In the genomic region with DNA sequence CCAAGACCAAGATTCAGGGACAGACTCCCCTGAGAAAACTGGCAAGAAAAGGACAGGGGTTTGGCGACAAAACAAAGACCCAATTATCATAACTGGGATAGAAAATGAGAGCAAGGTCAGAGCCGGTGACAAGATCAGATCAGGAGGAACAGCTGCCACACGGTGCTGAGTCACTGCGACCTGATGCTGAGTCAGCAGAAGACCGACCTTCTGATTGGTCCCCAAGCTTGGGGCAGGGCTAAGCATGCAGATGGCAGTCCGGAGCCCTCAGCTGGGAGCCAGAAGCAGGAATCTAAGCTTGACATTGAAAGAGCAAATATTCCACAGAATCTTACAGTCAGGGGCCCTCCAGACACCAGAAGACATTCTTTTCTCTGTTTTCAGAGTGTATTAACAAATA, we compare ENCODE assay signal across 8 cellular contexts. TPM values are rescaled to one million over a fixed set of nuclear protein-coding genes. Genes with fewer than 3 reads are reported as not detected.
DNase-seq lines count a peak whose midpoint lies in the region; TF ChIP-seq lines count a peak whose summit lies in the region.

No MANE protein-coding gene starts in this region.

- DNase-seq in GM03348 (ENCODE audit: low spot score) (peak; percentile 92), HAP-1 (ENCODE audit: low spot score in 2 of 2) (peak; percentile 81 to 92), LHCN-M2 (ENCODE audit: low read depth) (peak; percentile 93), PC-9 (peak; percentile 70 to 75), amniotic stem cell (lab: John Stamatoyannopoulos, UW) (peak; percentile 67), hepatocyte (ENCODE audit: low spot score) (peak; percentile 88), coronary artery (ENCODE audit: low spot score) (no peak)

- H4K20me1 ChIP-seq in PC-9 (ENCODE audit: insufficient read depth) (no peaks in the 10 kb centered on the region; the same call in 1 of the 2 replicates), hepatocyte (ENCODE audit: insufficient read depth, poor library complexity, severe bottlenecking) (no peaks in the 10 kb centered on the region)

- in situ Hi-C loops in HAP-1 (cut with MboI; ENCODE audit: low sequenced_read_pairs), result no loop called here

- no peaks in the 10 kb centered on the region for H3F3A ChIP-seq in PC-9 (ENCODE audit: insufficient read depth, low read depth)

- no peak for TF ChIP-seq CTCF in PC-9 (conservative IDR thresholded peaks at IDR 0.05)
- no peak for TF ChIP-seq CTCF in hepatocyte (IDR thresholded peaks at IDR 0.05; ENCODE audit: poor library complexity)
- TF ChIP-seq CTCF in coronary artery (IDR thresholded peaks at IDR 0.05), result no peak

- no TSS peak for BruUV-seq in PC-9 (replicated peaks; lab: Mats Ljungman, UMichigan)

- intact Hi-C loops in PC-9 (cut with micrococcal nuclease; ENCODE audit: unreplicated experiment), result no loop called here

- H2AFZ ChIP-seq in PC-9 (peak overlapping the region; percentile 69), hepatocyte (peak overlapping the region; percentile 35)

- H3K27ac ChIP-seq in PC-9, result no peak overlapping the region; the same call in 1 of the 2 replicates
- H3K27ac ChIP-seq in hepatocyte, result no peak overlapping the region
- no peak overlapping the region for H3K27ac ChIP-seq in coronary artery

- no peaks in the 10 kb centered on the region for H3K9me3 ChIP-seq in HAP-1
- no peaks in the 10 kb centered on the region for H3K9me3 ChIP-seq in PC-9 (ENCODE audit: insufficient read depth, low read depth)
- H3K9me3 ChIP-seq in hepatocyte (ENCODE audit: low read depth), result no peaks in the 10 kb centered on the region
- no peaks in the 10 kb centered on the region for H3K9me3 ChIP-seq in skeletal muscle satellite cell (replicated peaks; ENCODE audit: low read length)

- H3K27me3 ChIP-seq in HAP-1 (ENCODE audit: low read depth) (no peaks in the 10 kb centered on the region), PC-9 (ENCODE audit: insufficient read depth, low read depth) (no peaks in the 10 kb centered on the region), hepatocyte (no peaks in the 10 kb centered on the region), skeletal muscle satellite cell (ENCODE audit: control insufficient read depth, insufficient read depth, low read length) (peaks cover 8% of the 10 kb centered on the region)

- peak overlapping the region; percentile 56 for H3K4me2 ChIP-seq in PC-9
- H3K4me2 ChIP-seq in hepatocyte, result peak overlapping the region; percentile 34
- peak overlapping the region; percentile 27 for H3K4me2 ChIP-seq in skeletal muscle satellite cell (ENCODE audit: low read length)

- no peak overlapping the region for H3K9ac ChIP-seq in skeletal muscle satellite cell (ENCODE audit: low read depth, low read length)

- WGBS in hepatocyte (ENCODE audit: low lambda C conversion rate, missing lambda C conversion rate), result 14% methylated on average over 6 of the region's 6 CpGs

- H3K4me3 ChIP-seq in HAP-1 (no peak overlapping the region), PC-9 (no peak overlapping the region; the same call in 1 of the 2 replicates), hepatocyte (no peak overlapping the region), skeletal muscle satellite cell (ENCODE audit: low read length) (no peak overlapping the region), coronary artery (no peak overlapping the region)

- H3K79me2 ChIP-seq in PC-9 (ENCODE audit: low read depth) (no peaks in the 10 kb centered on the region), hepatocyte (no peaks in the 10 kb centered on the region)

- H3K4me1 ChIP-seq in HAP-1 (peaks cover 8% of the 10 kb centered on the region), PC-9 (replicated peaks; ENCODE audit: insufficient read depth) (peaks cover 10% of the 10 kb centered on the region), hepatocyte (ENCODE audit: insufficient read depth) (no peaks in the 10 kb centered on the region), skeletal muscle satellite cell (ENCODE audit: control insufficient read depth, insufficient read depth, low read length) (peaks cover 11% of the 10 kb centered on the region)

- no peaks in the 10 kb centered on the region for H3K9me2 ChIP-seq in PC-9 (ENCODE audit: insufficient read depth)
- H3K9me2 ChIP-seq in hepatocyte (replicated peaks; ENCODE audit: insufficient read depth), result no peaks in the 10 kb centered on the region

- POLR2A ChIA-PET in PC-9 (lab: Charles Lee; ENCODE audit: unreplicated experiment), result no interaction called here

- no peaks in the 10 kb centered on the region for H3K36me3 ChIP-seq in HAP-1 (replicated peaks)
- H3K36me3 ChIP-seq in PC-9 (ENCODE audit: low read depth), result no peaks in the 10 kb centered on the region
- no peaks in the 10 kb centered on the region for H3K36me3 ChIP-seq in hepatocyte (replicated peaks; ENCODE audit: insufficient read depth, low read depth)
- H3K36me3 ChIP-seq in skeletal muscle satellite cell (ENCODE audit: insufficient read depth, low read length), result no peaks in the 10 kb centered on the region

- CTCF ChIA-PET in PC-9 (lab: Charles Lee), result no interaction called here

RNA-seq across cellular contexts. Expression of a gene that starts 19.1 kb away (rescaled TPM):
- total RNA-seq in LHCN-M2 (2014; rRNA removed) (1.0 and 1.1 TPM in 2 replicates), PC-9 (2021) (not detected in 2 replicates), hepatocyte (6.6 and 9.2 TPM in 2 replicates)
- 2.8 TPM for polyA plus RNA-seq in LHCN-M2 (2012)
- polyA plus RNA-seq in hepatocyte, result 8.1 and 11.3 TPM in 2 replicates
- total RNA-seq in skeletal muscle satellite cell (2012; rRNA removed), result 1.5 and 1.7 TPM in 2 replicates

RNA-seq across cellular contexts. Expression of a gene that starts 28.9 kb away (rescaled TPM):
- 78.2 and 83.3 TPM in 2 replicates for total RNA-seq in LHCN-M2 (2014; rRNA removed)
- polyA plus RNA-seq in LHCN-M2 (2012), result 68.4 TPM
- 30.4 and 36.3 TPM in 2 replicates for total RNA-seq in PC-9 (2021)
- 106 and 120 TPM in 2 replicates for total RNA-seq in hepatocyte
- 112 and 118 TPM in 2 replicates for polyA plus RNA-seq in hepatocyte
- 41.8 and 53.5 TPM in 2 replicates for total RNA-seq in skeletal muscle satellite cell (2012; rRNA removed)
